28 cellular contexts compared by ENCODE assay signal in genomic region chr2:10191554-10191953, GRCh38.
"Had no signal": no experiment of that assay in that cellular context is flagged by ENCODE, and none has a peak within 500 bp of the region (broad histone marks: within the 10 kb centered on the region; RNA-seq: fewer than 3 reads in every experiment).

No MANE protein-coding gene starts in this region.

- H3K27ac Mint-ChIP-seq: activated CD4-positive, alpha-beta memory T cell treated with anti-CD3 and anti-CD28 coated beads, Interleukin-2, amount 10 ng/mL, durations not matched to agents 7 days and 5 days; activated CD4-positive, alpha-beta T cell treated with anti-CD3 and anti-CD28 coated beads, Interleukin-2, amount 10 ng/mL, durations not matched to agents 24 days and 14 days; activated CD8-positive, alpha-beta memory T cell treated with anti-CD3 and anti-CD28 coated beads, Interleukin-2, amount 10 ng/mL, durations not matched to agents 7 days and 5 days; activated naive CD8-positive, alpha-beta T cell; activated T-helper 2 cell treated with anti-CD3 and anti-CD28 coated beads, Interferon-gamma antibody, Interleukin-2, Interleukin-4, amounts not matched to agents 10 μg/mL and 5 μg/mL and 100 μg/mL, durations not matched to agents 14 hours and 24 hours and 36 hours; nephron; stimulated activated naive CD8-positive, alpha-beta T cell treated with anti-CD3 and anti-CD28 coated beads, Interleukin-15, Interleukin-2, amounts not matched to agents 100 ng/mL and 50 ng/mL, for 24 hours; type B pancreatic cell had no signal

- H3K79me2 ChIP-seq: parathyroid adenoma had no signal

- H2AFZ ChIP-seq: parathyroid adenoma had no signal

- H3K9ac ChIP-seq: parathyroid adenoma had no signal

- DNase-seq: activated CD4-positive, alpha-beta memory T cell treated with anti-CD3 and anti-CD28 coated beads, Interleukin-2, amount 10 ng/mL, durations not matched to agents 7 days and 5 days; activated CD4-positive, alpha-beta T cell treated with anti-CD3 and anti-CD28 coated beads, Interleukin-2, amount 10 ng/mL, durations not matched to agents 24 days and 14 days; activated CD4-positive, CD25-positive, alpha-beta regulatory T cell treated with anti-CD3 and anti-CD28 coated beads, Interleukin-2, amount 50 U/mL, for 72 hours; activated CD8-positive, alpha-beta memory T cell treated with anti-CD3 and anti-CD28 coated beads, Interleukin-2, amount 10 ng/mL, durations not matched to agents 7 days and 5 days; activated naive CD4-positive, alpha-beta T cell; activated T-cell treated with anti-CD3 and anti-CD28 coated beads, Interleukin-2, amount 50 U/mL, for 48 hours; brain microvascular endothelial cell; dorsolateral prefrontal cortex; effector memory CD4-positive, alpha-beta T cell; islet precursor cell; left ventricle myocardium inferior; nucleus accumbens; stimulated activated CD4-positive, alpha-beta T cell treated with anti-CD3 and anti-CD28 coated beads, Interleukin-15, amount 100 ng/mL, for 24 hours; stimulated activated CD4-positive, alpha-beta T cell treated with anti-CD3 and anti-CD28 coated beads, Interleukin-2, amount 100 ng/mL, for 24 hours; substantia nigra; T-helper 2 cell; uterus had no signal

- FAIRE-seq: frontal cortex had no signal

- H3K4me3 Mint-ChIP-seq: activated CD4-positive, alpha-beta memory T cell treated with anti-CD3 and anti-CD28 coated beads, Interleukin-2, amount 10 ng/mL, durations not matched to agents 7 days and 5 days; activated CD4-positive, alpha-beta T cell treated with anti-CD3 and anti-CD28 coated beads, Interleukin-2, amount 10 ng/mL, durations not matched to agents 24 days and 14 days; activated CD8-positive, alpha-beta memory T cell treated with anti-CD3 and anti-CD28 coated beads, Interleukin-2, amount 10 ng/mL, durations not matched to agents 7 days and 5 days; activated naive CD8-positive, alpha-beta T cell; nephron; stimulated activated naive CD8-positive, alpha-beta T cell treated with anti-CD3 and anti-CD28 coated beads, Interleukin-15, Interleukin-2, amounts not matched to agents 100 ng/mL and 50 ng/mL, for 24 hours; type B pancreatic cell had no signal

- H3K27me3 Mint-ChIP-seq: activated CD4-positive, alpha-beta memory T cell treated with anti-CD3 and anti-CD28 coated beads, Interleukin-2, amount 10 ng/mL, durations not matched to agents 7 days and 5 days; activated CD4-positive, alpha-beta T cell treated with anti-CD3 and anti-CD28 coated beads, Interleukin-2, amount 10 ng/mL, durations not matched to agents 24 days and 14 days; activated CD8-positive, alpha-beta memory T cell treated with anti-CD3 and anti-CD28 coated beads, Interleukin-2, amount 10 ng/mL, durations not matched to agents 7 days and 5 days; activated naive CD8-positive, alpha-beta T cell; stimulated activated naive CD8-positive, alpha-beta T cell treated with anti-CD3 and anti-CD28 coated beads, Interleukin-15, Interleukin-2, amounts not matched to agents 100 ng/mL and 50 ng/mL, for 24 hours; type B pancreatic cell had no signal

- H3K27ac ChIP-seq: ascending aorta, brain microvascular endothelial cell, coronary artery, dorsolateral prefrontal cortex, left ventricle myocardium inferior, parathyroid adenoma, right atrium auricular region, uterus had no signal

- H3K9me3 Mint-ChIP-seq: nephron, type B pancreatic cell had no signal

- H3K36me3 ChIP-seq: ascending aorta, brain microvascular endothelial cell, left ventricle myocardium inferior, right atrium auricular region, uterus had no signal

- H3K4me3 ChIP-seq: ascending aorta, coronary artery, dorsolateral prefrontal cortex, left ventricle myocardium inferior, lung, right atrium auricular region, uterus had no signal

- H3K36me3 Mint-ChIP-seq: activated naive CD8-positive, alpha-beta T cell; type B pancreatic cell had no signal

- H3K4me1 ChIP-seq: ascending aorta, left ventricle myocardium inferior, parathyroid adenoma had no signal

- H3K9me3 ChIP-seq: ascending aorta, left ventricle myocardium inferior, right atrium auricular region, uterus had no signal

- ATAC-seq: activated CD8-positive, alpha-beta memory T cell treated with anti-CD3 and anti-CD28 coated beads, Interleukin-2, amount 10 ng/mL, durations not matched to agents 7 days and 5 days had no signal

- H3K27me3 ChIP-seq: ascending aorta, brain microvascular endothelial cell, right atrium auricular region, uterus had no signal
